Comparison of ENCODE assay signal across 1 cellular context in genomic region chr13:30616927-30617314, GRCh38.
TF ChIP-seq lines count a peak whose summit lies in the region.

No MANE protein-coding gene starts in this region.

TF ChIP-seq in GM23338, 12 proteins besides CTCF, POLR2A, EP300 and RAD21 (continued from another document):
- TF ChIP-seq ZNF462 (CRISPR knock-in tag; IDR thresholded peaks at IDR 0.05) (no peak), NANOG (IDR thresholded peaks at IDR 0.05; ENCODE audit: borderline replicate concordance) (no peak)
